10 cellular contexts compared by ENCODE assay signal in genomic region chr1:111191496-111191895, GRCh38. TPM values are rescaled to one million over a fixed set of nuclear protein-coding genes. Genes with fewer than 3 reads are reported as not detected.
DNase-seq lines count a peak whose midpoint lies in the region; ATAC-seq and TF ChIP-seq lines count a peak whose summit lies in the region.
"Had no signal": no experiment of that assay in that cellular context is flagged by ENCODE, and none has a peak within 500 bp of the region (broad histone marks: within the 10 kb centered on the region; RNA-seq: fewer than 3 reads in every experiment).

No MANE protein-coding gene starts in this region.

- H3K27ac ChIP-seq in right cardiac atrium (ENCODE audit: low read length) = peak overlapping the region; percentile 33
- peak overlapping the region in 2 of 10 donors; percentile 7 to 84 for H3K27ac ChIP-seq in heart right ventricle
- H3K27ac ChIP-seq in vagina = peak overlapping the region; percentile 79

- peaks cover 97% of the 10 kb centered on the region for H3K4me1 Mint-ChIP-seq in activated naive CD8-positive, alpha-beta T cell treated with anti-CD3 and anti-CD28 coated beads for 36 hours

- ATAC-seq in right cardiac atrium (no peak), heart right ventricle (no peak), HG02588 (IDR thresholded peaks at IDR 0.05; ENCODE audit: unreplicated experiment) (no peak)

- no peak overlapping the region for H3K4me3 Mint-ChIP-seq in activated naive CD8-positive, alpha-beta T cell treated with anti-CD3 and anti-CD28 coated beads for 36 hours

- WGBS in right cardiac atrium = 46% methylated on average over 3 of the region's 3 CpGs
- WGBS in heart right ventricle, 2 donors = 57 to 84% methylated on average over 3 of the region's 3 CpGs

- H3K9me3 Mint-ChIP-seq in activated naive CD8-positive, alpha-beta T cell treated with anti-CD3 and anti-CD28 coated beads for 36 hours = peaks cover 4% of the 10 kb centered on the region

- peaks cover 6% of the 10 kb centered on the region for H3K4me1 ChIP-seq in right cardiac atrium (ENCODE audit: control insufficient read depth, insufficient read depth, low read length)
- peaks cover 0 to 69% (median 0%) of the 10 kb centered on the region in 9 donors for H3K4me1 ChIP-seq in heart right ventricle
- peaks cover 59% of the 10 kb centered on the region for H3K4me1 ChIP-seq in vagina

- H3K9me3 ChIP-seq in right cardiac atrium (ENCODE audit: control insufficient read depth, low read length) (no peaks in the 10 kb centered on the region), heart right ventricle (no peaks in the 10 kb centered on the region), vagina (no peaks in the 10 kb centered on the region)

- DNase-seq in right cardiac atrium = no peak
- no peak for DNase-seq in heart right ventricle
- DNase-seq in activated naive CD8-positive, alpha-beta T cell treated with anti-CD3 and anti-CD28 coated beads for 36 hours = no peak
- DNase-seq in iris pigment epithelial cell (ENCODE audit: low read depth) = peak; percentile 57
- no peak for DNase-seq in vagina (ENCODE audit: extremely low spot score in 2 of 2)
- DNase-seq in iPS-NIHi7 (ENCODE audit: extremely low spot score) = no peak
- no peak for DNase-seq in stimulated activated CD4-positive, alpha-beta T cell treated with anti-CD3 and anti-CD28 coated beads, Interleukin-12 subunit alpha, Interleukin-12 subunit beta, amount 100 ng/mL, for 4 hours
- DNase-seq: Calu3, Karpas-422 had no signal

- TF ChIP-seq POLR2A in vagina (IDR thresholded peaks at IDR 0.05) = no peak

- intact Hi-C loops in right cardiac atrium (cut with DNase I) (no loop called here), heart right ventricle (cut with DNase I) (no loop called here), vagina (cut with DNase I) (no loop called here)

- no peaks in the 10 kb centered on the region for H3K27me3 Mint-ChIP-seq in activated naive CD8-positive, alpha-beta T cell treated with anti-CD3 and anti-CD28 coated beads for 36 hours

- H3K36me3 ChIP-seq in heart right ventricle = peaks cover 0 to 84% (median 17%) of the 10 kb centered on the region in 9 donors
- peaks cover 0 to 27% of the 10 kb centered on the region in 2 donors for H3K36me3 ChIP-seq in vagina

- peaks cover 99% of the 10 kb centered on the region for H3K36me3 Mint-ChIP-seq in activated naive CD8-positive, alpha-beta T cell treated with anti-CD3 and anti-CD28 coated beads for 36 hours

- TF ChIP-seq CTCF in heart right ventricle (IDR thresholded peaks at IDR 0.05) (no peak), vagina (IDR thresholded peaks at IDR 0.05) (no peak)

- peak overlapping the region; percentile 100 for H3K27ac Mint-ChIP-seq in activated naive CD8-positive, alpha-beta T cell treated with anti-CD3 and anti-CD28 coated beads for 36 hours

- H3K27me3 ChIP-seq in right cardiac atrium (ENCODE audit: control insufficient read depth, insufficient read depth) (no peaks in the 10 kb centered on the region), heart right ventricle (no peaks in the 10 kb centered on the region), vagina (no peaks in the 10 kb centered on the region)

- H3K4me3 ChIP-seq in right cardiac atrium (ENCODE audit: low read length) (no peak overlapping the region), heart right ventricle (no peak overlapping the region), vagina (no peak overlapping the region)

RNA-seq across cellular contexts. Expression of gene DENND2D, which starts 8.9 kb away (rescaled TPM):
- 1 to 10 TPM; 2.1 to 4.5 (median 4.1) TPM for total RNA-seq in right cardiac atrium
- 2.1 TPM for polyA plus RNA-seq in right cardiac atrium
- 10 to 100 TPM in 1 of 10 donors, 1 to 10 TPM in 3, under 1 TPM in 6; 0.46 to 11.9 (median 0.85) TPM for total RNA-seq in heart right ventricle
- 1 to 10 TPM; 1.1 to 2.3 TPM for polyA plus RNA-seq in heart right ventricle
- 100 to 1,000 TPM; 201 to 203 TPM for total RNA-seq in activated naive CD8-positive, alpha-beta T cell treated with anti-CD3 and anti-CD28 coated beads for 36 hours
- total RNA-seq in vagina = 25.5 TPM

RNA-seq across cellular contexts. Expression of gene CHI3L2, which starts 36.0 kb away (rescaled TPM):
- total RNA-seq in right cardiac atrium (10 to 100 TPM in 3 of 4 donors, 1 to 10 TPM in 1; 1.2 to 20.7 (median 14.7) TPM), heart right ventricle (1 to 10 TPM in 8 of 10 donors, under 1 TPM in 1, not detected in 1; 0.78 to 5.6 (median 2.1) TPM), vagina (5.6 TPM)
- polyA plus RNA-seq in right cardiac atrium (6.2 TPM), heart right ventricle (1 to 10 TPM; 3.4 to 9.4 TPM)
- total RNA-seq in activated naive CD8-positive, alpha-beta T cell treated with anti-CD3 and anti-CD28 coated beads for 36 hours = 1 to 10 TPM; 5.1 to 9.2 TPM

RNA-seq across cellular contexts. Expression of gene CEPT1, which starts 51.5 kb away (rescaled TPM):
- total RNA-seq in right cardiac atrium (10 to 100 TPM; 17.8 to 20.2 (median 18.7) TPM), heart right ventricle (10 to 100 TPM in 8 of 10 donors, 1 to 10 TPM in 2; 8.5 to 17.2 (median 13.1) TPM), vagina (37.8 TPM)
- polyA plus RNA-seq in right cardiac atrium (8.3 TPM), heart right ventricle (10 to 100 TPM in 1 of 2 donors, 1 to 10 TPM in 1; 6.6 to 19.5 TPM)
- total RNA-seq in activated naive CD8-positive, alpha-beta T cell treated with anti-CD3 and anti-CD28 coated beads for 36 hours = 10 to 100 TPM; 34.8 to 35.9 TPM

RNA-seq across cellular contexts. Expression of gene DRAM2, which starts 51.6 kb away (rescaled TPM):
- total RNA-seq in right cardiac atrium (10 to 100 TPM; 37.9 to 48.7 (median 39.4) TPM), heart right ventricle (10 to 100 TPM; 26.7 to 49.5 (median 34.6) TPM), vagina (33.9 TPM)
- polyA plus RNA-seq in right cardiac atrium (36.4 TPM), heart right ventricle (10 to 100 TPM; 33.8 to 35.1 TPM)
- 10 to 100 TPM; 25.6 to 26.8 TPM for total RNA-seq in activated naive CD8-positive, alpha-beta T cell treated with anti-CD3 and anti-CD28 coated beads for 36 hours
